1 cellular context compared by ENCODE assay signal in genomic region chr5:82817897-82818676, GRCh38.
TF ChIP-seq lines count a peak whose summit lies in the region.

No MANE protein-coding gene starts in this region.

TF ChIP-seq in GM12878, 131 proteins besides CTCF, POLR2A, EP300 and RAD21 (continued from another document and continues in another):
- TF ChIP-seq, protein P1, sequence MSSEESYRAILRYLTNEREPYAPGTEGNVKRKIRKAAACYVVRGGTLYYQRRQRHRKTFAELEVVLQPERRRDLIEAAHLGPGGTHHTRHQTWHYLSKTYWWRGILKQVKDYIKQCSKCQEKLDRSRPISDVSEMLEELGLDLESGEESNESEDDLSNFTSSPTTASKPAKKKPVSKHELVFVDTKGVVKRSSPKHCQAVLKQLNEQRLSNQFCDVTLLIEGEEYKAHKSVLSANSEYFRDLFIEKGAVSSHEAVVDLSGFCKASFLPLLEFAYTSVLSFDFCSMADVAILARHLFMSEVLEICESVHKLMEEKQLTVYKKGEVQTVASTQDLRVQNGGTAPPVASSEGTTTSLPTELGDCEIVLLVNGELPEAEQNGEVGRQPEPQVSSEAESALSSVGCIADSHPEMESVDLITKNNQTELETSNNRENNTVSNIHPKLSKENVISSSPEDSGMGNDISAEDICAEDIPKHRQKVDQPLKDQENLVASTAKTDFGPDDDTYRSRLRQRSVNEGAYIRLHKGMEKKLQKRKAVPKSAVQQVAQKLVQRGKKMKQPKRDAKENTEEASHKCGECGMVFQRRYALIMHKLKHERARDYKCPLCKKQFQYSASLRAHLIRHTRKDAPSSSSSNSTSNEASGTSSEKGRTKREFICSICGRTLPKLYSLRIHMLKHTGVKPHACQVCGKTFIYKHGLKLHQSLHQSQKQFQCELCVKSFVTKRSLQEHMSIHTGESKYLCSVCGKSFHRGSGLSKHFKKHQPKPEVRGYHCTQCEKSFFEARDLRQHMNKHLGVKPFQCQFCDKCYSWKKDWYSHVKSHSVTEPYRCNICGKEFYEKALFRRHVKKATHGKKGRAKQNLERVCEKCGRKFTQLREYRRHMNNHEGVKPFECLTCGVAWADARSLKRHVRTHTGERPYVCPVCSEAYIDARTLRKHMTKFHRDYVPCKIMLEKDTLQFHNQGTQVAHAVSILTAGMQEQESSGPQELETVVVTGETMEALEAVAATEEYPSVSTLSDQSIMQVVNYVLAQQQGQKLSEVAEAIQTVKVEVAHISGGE (CRISPR knock-in tag; IDR thresholded peaks at IDR 0.05): no peak
- no peak for TF ChIP-seq ETV6 (conservative IDR thresholded peaks at IDR 0.05 in 1 of 2, IDR thresholded peaks at IDR 0.05 in 1 of 2; ENCODE audit: borderline replicate concordance in 1 of 2, low read depth in 1 of 2)
- no peak for TF ChIP-seq GABPA (IDR thresholded peaks at IDR 0.05; ENCODE audit: low read depth)
- no peak for TF ChIP-seq STAT1 (conservative IDR thresholded peaks at IDR 0.05)
- TF ChIP-seq MXI1 (IDR thresholded peaks at IDR 0.05; ENCODE audit: low read depth, low read length): no peak
- no peak for TF ChIP-seq MYB (IDR thresholded peaks at IDR 0.05; ENCODE audit: borderline replicate concordance, low read depth, low read length)
- TF ChIP-seq, protein P2, sequence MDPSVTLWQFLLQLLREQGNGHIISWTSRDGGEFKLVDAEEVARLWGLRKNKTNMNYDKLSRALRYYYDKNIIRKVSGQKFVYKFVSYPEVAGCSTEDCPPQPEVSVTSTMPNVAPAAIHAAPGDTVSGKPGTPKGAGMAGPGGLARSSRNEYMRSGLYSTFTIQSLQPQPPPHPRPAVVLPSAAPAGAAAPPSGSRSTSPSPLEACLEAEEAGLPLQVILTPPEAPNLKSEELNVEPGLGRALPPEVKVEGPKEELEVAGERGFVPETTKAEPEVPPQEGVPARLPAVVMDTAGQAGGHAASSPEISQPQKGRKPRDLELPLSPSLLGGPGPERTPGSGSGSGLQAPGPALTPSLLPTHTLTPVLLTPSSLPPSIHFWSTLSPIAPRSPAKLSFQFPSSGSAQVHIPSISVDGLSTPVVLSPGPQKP (IDR thresholded peaks at IDR 0.05; ENCODE audit: low read depth, low read length): no peak
- TF ChIP-seq ZNF274 (IDR thresholded peaks at IDR 0.05; ENCODE audit: insufficient read depth, insufficient read length): no peak
- no peak for TF ChIP-seq CREB1 (IDR thresholded peaks at IDR 0.05; ENCODE audit: low read depth)
- TF ChIP-seq MEF2B (IDR thresholded peaks at IDR 0.05; ENCODE audit: partially characterized antibody, poor library complexity, severe bottlenecking): peak; percentile 78
- no peak for TF ChIP-seq ZNF207 (IDR thresholded peaks at IDR 0.05; ENCODE audit: borderline replicate concordance)
- no peak for TF ChIP-seq CHD4 (IDR thresholded peaks at IDR 0.05)
- TF ChIP-seq POLR2AphosphoS2 (IDR thresholded peaks at IDR 0.05; ENCODE audit: low read depth, low read length): no peak
- no peak for TF ChIP-seq TBL1XR1 (IDR thresholded peaks at IDR 0.05; ENCODE audit: low read depth, low read length)
- no peak for TF ChIP-seq NFIC (IDR thresholded peaks at IDR 0.05; ENCODE audit: low read depth, low read length)
- TF ChIP-seq CHD1 (IDR thresholded peaks at IDR 0.05; ENCODE audit: low read depth, low read length): no peak
- TF ChIP-seq NBN (IDR thresholded peaks at IDR 0.05): no peak
- TF ChIP-seq ZNF592 (IDR thresholded peaks at IDR 0.05): no peak
- TF ChIP-seq ZNF24 (IDR thresholded peaks at IDR 0.05): no peak
- TF ChIP-seq ZBED1 (IDR thresholded peaks at IDR 0.05; ENCODE audit: borderline replicate concordance): no peak
- no peak for TF ChIP-seq SRF (IDR thresholded peaks at IDR 0.05; ENCODE audit: low read depth in 2 of 2, low read length in 2 of 2)
- peak in 1 of 2 experiments; percentile 25; a peak in 1 of 4 replicates for TF ChIP-seq BHLHE40 (IDR thresholded peaks at IDR 0.05; ENCODE audit: borderline replicate concordance in 1 of 2, low read depth in 2 of 2, low read length in 1 of 2)
- TF ChIP-seq CREM (IDR thresholded peaks at IDR 0.05; ENCODE audit: low read depth): no peak
- TF ChIP-seq HDGF (IDR thresholded peaks at IDR 0.05): no peak
- no peak for TF ChIP-seq JUND (IDR thresholded peaks at IDR 0.05; ENCODE audit: low read depth, low read length)
- no peak for TF ChIP-seq HCFC1 (IDR thresholded peaks at IDR 0.05; ENCODE audit: low read length)
- no peak for TF ChIP-seq SUPT20H (IDR thresholded peaks at IDR 0.05; ENCODE audit: borderline replicate concordance, control insufficient read depth, low read depth, low read length)
- no peak for TF ChIP-seq ZBTB4 (CRISPR knock-in tag; IDR thresholded peaks at IDR 0.05)
- TF ChIP-seq EZH2 (IDR thresholded peaks at IDR 0.05; ENCODE audit: borderline replicate concordance, control insufficient read depth, low read depth, low read length): no peak
- 0 out of 2 replicates have a peak, but pooled peaks have one; percentile 17 for TF ChIP-seq IKZF1 (conservative IDR thresholded peaks at IDR 0.05)
- TF ChIP-seq MYC (IDR thresholded peaks at IDR 0.05; ENCODE audit: insufficient read depth, insufficient read length, insufficient replicate concordance, low read length, severe bottlenecking): no peak
- no peak for TF ChIP-seq E2F4 (IDR thresholded peaks at IDR 0.05; ENCODE audit: low read depth, low read length)
- TF ChIP-seq LARP7 (IDR thresholded peaks at IDR 0.05): no peak
- no peak for TF ChIP-seq SMAD5 (IDR thresholded peaks at IDR 0.05; ENCODE audit: low read depth)
- no peak for TF ChIP-seq ZBTB33 (IDR thresholded peaks at IDR 0.05)
- TF ChIP-seq FOXK2 (IDR thresholded peaks at IDR 0.05): no peak
- TF ChIP-seq, protein P3, sequence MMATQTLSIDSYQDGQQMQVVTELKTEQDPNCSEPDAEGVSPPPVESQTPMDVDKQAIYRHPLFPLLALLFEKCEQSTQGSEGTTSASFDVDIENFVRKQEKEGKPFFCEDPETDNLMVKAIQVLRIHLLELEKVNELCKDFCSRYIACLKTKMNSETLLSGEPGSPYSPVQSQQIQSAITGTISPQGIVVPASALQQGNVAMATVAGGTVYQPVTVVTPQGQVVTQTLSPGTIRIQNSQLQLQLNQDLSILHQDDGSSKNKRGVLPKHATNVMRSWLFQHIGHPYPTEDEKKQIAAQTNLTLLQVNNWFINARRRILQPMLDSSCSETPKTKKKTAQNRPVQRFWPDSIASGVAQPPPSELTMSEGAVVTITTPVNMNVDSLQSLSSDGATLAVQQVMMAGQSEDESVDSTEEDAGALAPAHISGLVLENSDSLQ (IDR thresholded peaks at IDR 0.05): no peak
- TF ChIP-seq, protein P4, sequence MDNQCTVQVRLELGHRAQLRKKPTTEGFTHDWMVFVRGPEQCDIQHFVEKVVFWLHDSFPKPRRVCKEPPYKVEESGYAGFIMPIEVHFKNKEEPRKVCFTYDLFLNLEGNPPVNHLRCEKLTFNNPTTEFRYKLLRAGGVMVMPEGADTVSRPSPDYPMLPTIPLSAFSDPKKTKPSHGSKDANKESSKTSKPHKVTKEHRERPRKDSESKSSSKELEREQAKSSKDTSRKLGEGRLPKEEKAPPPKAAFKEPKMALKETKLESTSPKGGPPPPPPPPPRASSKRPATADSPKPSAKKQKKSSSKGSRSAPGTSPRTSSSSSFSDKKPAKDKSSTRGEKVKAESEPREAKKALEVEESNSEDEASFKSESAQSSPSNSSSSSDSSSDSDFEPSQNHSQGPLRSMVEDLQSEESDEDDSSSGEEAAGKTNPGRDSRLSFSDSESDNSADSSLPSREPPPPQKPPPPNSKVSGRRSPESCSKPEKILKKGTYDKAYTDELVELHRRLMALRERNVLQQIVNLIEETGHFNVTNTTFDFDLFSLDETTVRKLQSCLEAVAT (IDR thresholded peaks at IDR 0.05): no peak
- TF ChIP-seq, protein P5, sequence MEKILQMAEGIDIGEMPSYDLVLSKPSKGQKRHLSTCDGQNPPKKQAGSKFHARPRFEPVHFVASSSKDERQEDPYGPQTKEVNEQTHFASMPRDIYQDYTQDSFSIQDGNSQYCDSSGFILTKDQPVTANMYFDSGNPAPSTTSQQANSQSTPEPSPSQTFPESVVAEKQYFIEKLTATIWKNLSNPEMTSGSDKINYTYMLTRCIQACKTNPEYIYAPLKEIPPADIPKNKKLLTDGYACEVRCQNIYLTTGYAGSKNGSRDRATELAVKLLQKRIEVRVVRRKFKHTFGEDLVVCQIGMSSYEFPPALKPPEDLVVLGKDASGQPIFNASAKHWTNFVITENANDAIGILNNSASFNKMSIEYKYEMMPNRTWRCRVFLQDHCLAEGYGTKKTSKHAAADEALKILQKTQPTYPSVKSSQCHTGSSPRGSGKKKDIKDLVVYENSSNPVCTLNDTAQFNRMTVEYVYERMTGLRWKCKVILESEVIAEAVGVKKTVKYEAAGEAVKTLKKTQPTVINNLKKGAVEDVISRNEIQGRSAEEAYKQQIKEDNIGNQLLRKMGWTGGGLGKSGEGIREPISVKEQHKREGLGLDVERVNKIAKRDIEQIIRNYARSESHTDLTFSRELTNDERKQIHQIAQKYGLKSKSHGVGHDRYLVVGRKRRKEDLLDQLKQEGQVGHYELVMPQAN (conservative IDR thresholded peaks at IDR 0.05): no peak
- no peak for TF ChIP-seq ZNF384 (IDR thresholded peaks at IDR 0.05; ENCODE audit: borderline replicate concordance, low read depth, low read length)
